In genomic region chr19:58228584-58229254, GRCh38 we compare ENCODE assay signal across 8 cellular contexts. TPM values are rescaled to one million over a fixed set of nuclear protein-coding genes. Genes with fewer than 3 reads are reported as not detected.
A peak's percentile ranks its signal among the peaks of the same experiment; 100 is the strongest.
DNase-seq lines count a peak whose midpoint lies in the region; ATAC-seq and TF ChIP-seq lines count a peak whose summit lies in the region.

Gene ZNF544 (plus strand): TSS chr19:58228914. CDS start chr19:58244024, 15,110 bp downstream.

- H3K9ac ChIP-seq in NT2/D1 (ENCODE audit: insufficient read length, low read depth): peak within 1 kb of the TSS; percentile 96

- peaks cover 42% of the 10 kb centered on the region for H3K9me3 Mint-ChIP-seq in activated T-cell treated with anti-CD3 and anti-CD28 coated beads, Interleukin-2, amount 50 U/mL, for 24 hours

- peak within 1 kb of the TSS; percentile 96 for H3K27ac Mint-ChIP-seq in activated T-cell treated with anti-CD3 and anti-CD28 coated beads, Interleukin-2, amount 50 U/mL, for 24 hours

- H3K27ac ChIP-seq in C4-2B: peak within 1 kb of the TSS; percentile 89
- H3K27ac ChIP-seq in muscle layer of duodenum (ENCODE audit: low read length): peak within 1 kb of the TSS; percentile 14

- H3K4me1 Mint-ChIP-seq in activated T-cell treated with anti-CD3 and anti-CD28 coated beads, Interleukin-2, amount 50 U/mL, for 24 hours (ENCODE audit: low read depth): peaks cover 28% of the 10 kb centered on the region

- no peak for TF ChIP-seq CTCF in C4-2B (conservative IDR thresholded peaks at IDR 0.05)

- H3K4me1 ChIP-seq in NT2/D1 (ENCODE audit: insufficient read depth, insufficient read length): peaks cover 5% of the 10 kb centered on the region
- H3K4me1 ChIP-seq in muscle layer of duodenum (ENCODE audit: control insufficient read depth in 1 of 2, insufficient read depth in 2 of 2, low read length in 2 of 2): peaks cover 5 to 13% of the 10 kb centered on the region in 2 donors

- H3K4me3 Mint-ChIP-seq in activated T-cell treated with anti-CD3 and anti-CD28 coated beads, Interleukin-2, amount 50 U/mL, for 24 hours: peak within 1 kb of the TSS; percentile 94

- DNase-seq in GM19240 (ENCODE audit: insufficient read length, low spot score): peak; percentile 63
- DNase-seq in HK-2 (ENCODE audit: unreplicated experiment): peak; percentile 91
- peak; percentile 50 for DNase-seq in NT2/D1 (ENCODE audit: low read depth, low spot score)
- peak; percentile 83 for DNase-seq in activated T-cell treated with anti-CD3 and anti-CD28 coated beads, Interleukin-2, amount 50 U/mL, for 24 hours
- peak; percentile 9 to 30 for DNase-seq in stimulated activated CD8-positive, alpha-beta memory T cell treated with anti-CD3 and anti-CD28 coated beads, Interleukin-7, amount 100 ng/mL, for 1 hour (ENCODE audit: low read depth in 2 of 2)

- H3K27me3 ChIP-seq in NT2/D1 (ENCODE audit: insufficient read depth, insufficient read length): no peaks in the 10 kb centered on the region
- no peaks in the 10 kb centered on the region for H3K27me3 ChIP-seq in muscle layer of duodenum (ENCODE audit: low read depth, low read length)

- H3K4me3 ChIP-seq in NT2/D1 (ENCODE audit: insufficient read length, low read depth): peak within 1 kb of the TSS; percentile 88
- H3K4me3 ChIP-seq in muscle layer of duodenum (ENCODE audit: low read depth in 1 of 2, low read length in 2 of 2): peak within 1 kb of the TSS; percentile 79 to 99

- H3K36me3 ChIP-seq in NT2/D1 (ENCODE audit: insufficient read depth, insufficient read length, low read length): peaks cover 41% of the 10 kb centered on the region
- peaks cover 13 to 40% of the 10 kb centered on the region in 2 donors for H3K36me3 ChIP-seq in muscle layer of duodenum (ENCODE audit: control insufficient read depth in 1 of 2, insufficient read depth in 2 of 2, low read length in 2 of 2)

- ATAC-seq in esophagus mucosa: peak; percentile 92

- H3K9me3 ChIP-seq in NT2/D1 (ENCODE audit: insufficient read depth, low read length) (peaks cover 10% of the 10 kb centered on the region; the same call in 1 of the 2 replicates), muscle layer of duodenum (ENCODE audit: control insufficient read depth in 1 of 2, low read length in 2 of 2) (peaks cover 22 to 35% of the 10 kb centered on the region in 2 donors)

- peaks cover 69% of the 10 kb centered on the region for H3K36me3 Mint-ChIP-seq in activated T-cell treated with anti-CD3 and anti-CD28 coated beads, Interleukin-2, amount 50 U/mL, for 24 hours (ENCODE audit: low read depth)

- no peaks in the 10 kb centered on the region for H3K27me3 Mint-ChIP-seq in activated T-cell treated with anti-CD3 and anti-CD28 coated beads, Interleukin-2, amount 50 U/mL, for 24 hours

RNA-seq across cellular contexts. Expression of gene ZNF544, which starts in this region (rescaled TPM):
- total RNA-seq in esophagus mucosa: 20.0 TPM

Comparison
In these comparisons a context has a peak if more than half of its experiments do, and no peak if none do; other contexts are left out.
1. Peak in every context shown above with its lines: DNase-seq, ATAC-seq, H3K4me3 ChIP-seq and H3K27ac ChIP-seq.
2. DNase-seq: peak in every context shown above with its lines; median percentile 91 in HK-2; 83 in activated T-cell treated with anti-CD3 and anti-CD28 coated beads, Interleukin-2, amount 50 U/mL, for 24 hours; 63 in GM19240; 50 in NT2/D1; 20 in stimulated activated CD8-positive, alpha-beta memory T cell treated with anti-CD3 and anti-CD28 coated beads, Interleukin-7, amount 100 ng/mL, for 1 hour.